ENCODE assay signal across 10 cellular contexts in the genomic region with DNA sequence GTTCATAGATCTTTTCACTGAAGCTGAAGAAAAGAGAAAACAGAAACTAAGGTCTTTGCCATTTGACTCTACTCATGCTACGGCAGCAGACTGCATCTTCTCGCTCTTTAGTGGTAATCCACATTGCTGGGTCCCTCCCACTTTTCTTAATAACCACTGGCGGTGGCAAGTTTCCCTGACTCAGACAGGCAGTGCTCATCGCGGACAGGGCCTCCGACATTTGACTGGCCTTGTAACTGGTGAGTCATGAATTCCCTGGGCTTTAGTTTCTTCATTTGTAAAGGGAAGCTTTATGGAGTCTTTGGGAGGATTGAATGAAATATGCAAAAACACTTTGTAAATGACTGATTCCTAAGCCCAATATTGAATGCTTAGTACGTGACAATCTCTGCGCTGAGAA.
DNase-seq lines count a peak whose midpoint lies in the region; ATAC-seq, FAIRE-seq and TF ChIP-seq lines count a peak whose summit lies in the region.
"Had no signal": no experiment of that assay in that cellular context is flagged by ENCODE, and none has a peak within 500 bp of the region (broad histone marks: within the 10 kb centered on the region; RNA-seq: fewer than 3 reads in every experiment).

No MANE protein-coding gene starts in this region.

- DNase-seq in AG08395 (ENCODE audit: low spot score) (peak; percentile 85), LHCN-M2 (ENCODE audit: low read depth) (peak; percentile 69), bronchial epithelial cell (ENCODE audit: low read depth) (peak; percentile 94), kidney tubule cell (ENCODE audit: low spot score) (peak; percentile 88), Kasumi-1 (lab: John Stamatoyannopoulos, UW) (no peak), transverse colon (no peak)
- DNase-seq in activated naive CD4-positive, alpha-beta T cell treated with anti-CD3 and anti-CD28 coated beads, Interleukin-2, amount 50 U/mL, for 72 hours (ENCODE audit: low spot score in 2 of 2), result no peak
- DNase-seq: CD8-positive, alpha-beta T cell; NK-92 treated with Interleukin-12 subunit alpha and Interleukin-12 subunit beta, amount 100 ng/mL, for 24 hours had no signal

- no peak for TF ChIP-seq CTCF in bronchial epithelial cell (IDR thresholded peaks at IDR 0.05; ENCODE audit: insufficient read depth, low read length, severe bottlenecking)
- TF ChIP-seq CTCF in transverse colon (IDR thresholded peaks at IDR 0.05), result no peak

- intact Hi-C loops in transverse colon (cut with DNase I; ENCODE audit: low total_unique reads), result loop anchor here (10.0 kb wide), 1 partner anchor 530 kb away; a partner anchor contains a TSS

- H3K9me3 Mint-ChIP-seq in activated naive CD4-positive, alpha-beta T cell treated with anti-CD3 and anti-CD28 coated beads, Interleukin-2, amount 50 U/mL, for 72 hours, result no peaks in the 10 kb centered on the region
- H3K9me3 Mint-ChIP-seq: CD8-positive, alpha-beta T cell had no signal

- ATAC-seq in GM18873 (IDR thresholded peaks at IDR 0.05; ENCODE audit: low FRiP score, unreplicated experiment), result no peak
- ATAC-seq in activated naive CD4-positive, alpha-beta T cell treated with anti-CD3 and anti-CD28 coated beads, Interleukin-2, amount 50 U/mL, for 72 hours, result no peak
- ATAC-seq: CD8-positive, alpha-beta T cell had no signal

- no peaks in the 10 kb centered on the region for H3K36me3 Mint-ChIP-seq in activated naive CD4-positive, alpha-beta T cell treated with anti-CD3 and anti-CD28 coated beads, Interleukin-2, amount 50 U/mL, for 72 hours
- H3K36me3 Mint-ChIP-seq: CD8-positive, alpha-beta T cell had no signal

- in situ Hi-C loops in transverse colon (cut with MboI; ENCODE audit: low pct_ligation_motif_present in 1 of 4, low pct_unique_long_range_greater_than_20kb in 1 of 4, low sequenced_read_pairs in 3 of 4), result loop anchor here in 1 of 4 donors (25.0 kb wide), 1 partner anchor 533 kb away; a partner anchor contains a TSS

- no peak overlapping the region for H3K27ac ChIP-seq in transverse colon

- H3K4me1 ChIP-seq in transverse colon, result peaks cover 0 to 3% (median 0%) of the 10 kb centered on the region in 4 donors

- H3K27me3 ChIP-seq in bronchial epithelial cell (ENCODE audit: control insufficient read depth, insufficient read depth, low read length) (no peaks in the 10 kb centered on the region), transverse colon (no peaks in the 10 kb centered on the region)

- no peak for FAIRE-seq in bronchial epithelial cell (lab: Jason Lieb, UNC)

- TF ChIP-seq POLR2A in transverse colon (IDR thresholded peaks at IDR 0.05), result no peak

- 74 to 80% methylated on average over 8 of the region's 8 CpGs for WGBS in transverse colon (ENCODE audit: low coverage in 1 of 2), 2 donors

- H3K9me3 ChIP-seq in transverse colon, result no peaks in the 10 kb centered on the region

- H3K36me3 ChIP-seq in bronchial epithelial cell (ENCODE audit: control insufficient read depth, insufficient read depth, low read length) (no peaks in the 10 kb centered on the region), transverse colon (no peaks in the 10 kb centered on the region)

- TF ChIP-seq EP300 in transverse colon (IDR thresholded peaks at IDR 0.05; ENCODE audit: low read depth), result no peak

- H3K27ac Mint-ChIP-seq in activated naive CD4-positive, alpha-beta T cell treated with anti-CD3 and anti-CD28 coated beads, Interleukin-2, amount 50 U/mL, for 72 hours, result no peak overlapping the region
- H3K27ac Mint-ChIP-seq: CD8-positive, alpha-beta T cell had no signal

- H3K4me3 ChIP-seq in bronchial epithelial cell (ENCODE audit: low read depth, low read length) (no peak overlapping the region), transverse colon (no peak overlapping the region)

Comparison
In these comparisons a context has a peak if more than half of its experiments do, and no peak if none do; other contexts are left out.
1. DNase-seq: peak in AG08395 (single experiment), LHCN-M2 (single experiment), bronchial epithelial cell (single experiment) and kidney tubule cell (single experiment); none in Kasumi-1 (0 of 2), transverse colon (single experiment) and activated naive CD4-positive, alpha-beta T cell treated with anti-CD3 and anti-CD28 coated beads, Interleukin-2, amount 50 U/mL, for 72 hours (0 of 2).